ENCODE assay signal across 8 cellular contexts in the genomic region with DNA sequence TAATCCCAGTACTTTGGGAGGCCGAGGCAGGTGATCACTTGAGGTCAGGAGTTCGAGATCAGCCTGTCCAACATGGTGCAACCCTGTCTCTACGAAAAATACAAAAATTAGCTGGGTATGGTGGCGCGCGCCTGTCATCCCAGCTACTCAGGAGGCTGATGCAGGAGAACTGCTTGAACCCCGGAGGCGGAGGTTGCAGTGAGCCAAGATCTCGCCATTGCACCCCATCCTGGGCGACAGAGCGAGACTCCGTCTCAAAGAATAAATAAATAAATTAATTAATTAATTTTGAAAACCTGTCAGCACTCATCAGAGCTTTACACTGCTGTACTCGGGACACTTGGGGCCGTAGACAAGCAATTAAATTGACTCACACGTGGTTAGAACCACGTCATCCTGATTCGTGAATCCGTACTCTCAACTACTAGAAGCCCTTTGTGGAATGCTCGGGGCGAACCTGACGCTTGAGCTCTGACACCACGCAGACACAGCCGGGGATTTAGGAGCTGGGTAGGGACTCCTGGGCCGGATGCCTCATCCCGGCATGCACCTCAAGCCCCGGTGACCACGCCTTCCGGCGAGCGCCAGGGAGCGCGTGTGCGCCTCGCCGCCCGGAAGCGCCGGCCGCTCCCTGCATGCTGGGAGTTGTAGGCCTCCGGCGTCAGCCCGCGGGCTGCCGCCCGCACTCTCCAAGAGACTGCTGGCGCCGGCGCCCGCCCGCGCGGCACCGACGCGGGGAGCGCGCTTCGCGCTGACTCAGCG. TPM values are rescaled to one million over a fixed set of nuclear protein-coding genes. Genes with fewer than 3 reads are reported as not detected.
A peak's percentile ranks its signal among the peaks of the same experiment; 100 is the strongest.
DNase-seq lines count a peak whose midpoint lies in the region; ATAC-seq and TF ChIP-seq lines count a peak whose summit lies in the region.

Gene XPOT, plus strand, starts transcription at position 685 of the 762 bp plus-strand sequence. CDS start 5,644 bp downstream, outside the sequence.

- no peaks in the 10 kb centered on the region for H3K9me3 ChIP-seq in DND-41 (ENCODE audit: insufficient read depth, low read length, severe bottlenecking)
- H3K9me3 ChIP-seq in KOPT-K1 (ENCODE audit: insufficient read depth, low read length, poor library complexity, severe bottlenecking) = no peaks in the 10 kb centered on the region
- H3K9me3 ChIP-seq in Peyer's patch = no peaks in the 10 kb centered on the region
- no peaks in the 10 kb centered on the region for H3K9me3 ChIP-seq in esophagus squamous epithelium

- peak within 1 kb of the TSS; percentile 99 for H3K27ac Mint-ChIP-seq in stimulated activated effector memory CD8-positive, alpha-beta T cell treated with anti-CD3 and anti-CD28 coated beads, Interleukin-12 subunit alpha, Interleukin-12 subunit beta, amount 100 ng/mL, for 72 hours

- H3K27me3 ChIP-seq in DND-41 (ENCODE audit: insufficient read depth, low read length, poor library complexity) = no peaks in the 10 kb centered on the region
- no peaks in the 10 kb centered on the region for H3K27me3 ChIP-seq in Peyer's patch
- H3K27me3 ChIP-seq in esophagus squamous epithelium = no peaks in the 10 kb centered on the region

- peaks cover 41% of the 10 kb centered on the region for H3K36me3 Mint-ChIP-seq in stimulated activated effector memory CD8-positive, alpha-beta T cell treated with anti-CD3 and anti-CD28 coated beads, Interleukin-12 subunit alpha, Interleukin-12 subunit beta, amount 100 ng/mL, for 72 hours

- ATAC-seq in DND-41 (ENCODE audit: insufficient read depth, low read depth) (peak; percentile 88), GM21825 (IDR thresholded peaks at IDR 0.05; ENCODE audit: unreplicated experiment) (peak; percentile 95)
- peak; percentile 96 for ATAC-seq in stimulated activated effector memory CD8-positive, alpha-beta T cell treated with anti-CD3 and anti-CD28 coated beads, Interleukin-12 subunit alpha, Interleukin-12 subunit beta, amount 100 ng/mL, for 72 hours

- H3K27ac ChIP-seq in DND-41 (ENCODE audit: low read length) (peak within 1 kb of the TSS; percentile 99), KOPT-K1 (ENCODE audit: low read depth, low read length, poor library complexity, severe bottlenecking) (peak within 1 kb of the TSS; percentile 92), Peyer's patch (peak within 1 kb of the TSS; percentile 88 to 98 (median 97)), esophagus squamous epithelium (peak within 1 kb of the TSS; percentile 90 to 98 (median 97))

- peak within 1 kb of the TSS; percentile 82 for H2AFZ ChIP-seq in DND-41 (ENCODE audit: low read depth, low read length)

- DNase-seq in DND-41 (peak; percentile 96), Peyer's patch (peak; percentile 86 to 96 (median 96)), activated T-helper 1 cell treated with Interleukin-2 at 50 U/mL for 16 hours (ENCODE audit: low read depth) (peak; percentile 90), esophagus squamous epithelium (lab: John Stamatoyannopoulos, UW) (peak; percentile 68), myocyte (ENCODE audit: low read depth) (peak; percentile 98)
- peak; percentile 75 to 92 for DNase-seq in stimulated activated effector memory CD8-positive, alpha-beta T cell treated with anti-CD3 and anti-CD28 coated beads, Interleukin-12 subunit alpha, Interleukin-12 subunit beta, amount 100 ng/mL, for 72 hours (ENCODE audit: low spot score in 2 of 2)

- 14 to 21% methylated on average over 20 to 43 of the region's 60 CpGs for WGBS in esophagus squamous epithelium, 2 donors

- H3K4me1 ChIP-seq in DND-41 (ENCODE audit: insufficient read depth, low read length) (peaks cover 40% of the 10 kb centered on the region), Peyer's patch (peaks cover 0 to 7% (median 5%) of the 10 kb centered on the region in 4 donors), esophagus squamous epithelium (peaks cover 8 to 35% (median 10%) of the 10 kb centered on the region in 3 donors)

- H3K4me3 Mint-ChIP-seq in stimulated activated effector memory CD8-positive, alpha-beta T cell treated with anti-CD3 and anti-CD28 coated beads, Interleukin-12 subunit alpha, Interleukin-12 subunit beta, amount 100 ng/mL, for 72 hours = peak within 1 kb of the TSS; percentile 96

- peak within 1 kb of the TSS; percentile 62 for H3K4me2 ChIP-seq in DND-41 (ENCODE audit: insufficient read depth, low read length)

- H3K36me3 ChIP-seq in DND-41 (ENCODE audit: insufficient read depth, low read length) (peaks cover 12% of the 10 kb centered on the region), KOPT-K1 (ENCODE audit: insufficient read depth, low read length) (peaks cover 7% of the 10 kb centered on the region; the same call in 1 of the 2 replicates), Peyer's patch (no peaks in the 10 kb centered on the region), esophagus squamous epithelium (no peaks in the 10 kb centered on the region)

- intact Hi-C loops in esophagus squamous epithelium (cut with DNase I) = no loop called here

- peak in 1 of 2 donors; percentile 29 for TF ChIP-seq POLR2A in Peyer's patch (IDR thresholded peaks at IDR 0.05)
- peak in 1 of 4 donors; percentile 34 for TF ChIP-seq POLR2A in esophagus squamous epithelium (IDR thresholded peaks at IDR 0.05)

- no peaks in the 10 kb centered on the region for H3K9me3 Mint-ChIP-seq in stimulated activated effector memory CD8-positive, alpha-beta T cell treated with anti-CD3 and anti-CD28 coated beads, Interleukin-12 subunit alpha, Interleukin-12 subunit beta, amount 100 ng/mL, for 72 hours

- H3K4me1 Mint-ChIP-seq in stimulated activated effector memory CD8-positive, alpha-beta T cell treated with anti-CD3 and anti-CD28 coated beads, Interleukin-12 subunit alpha, Interleukin-12 subunit beta, amount 100 ng/mL, for 72 hours = peaks cover 25% of the 10 kb centered on the region

- H3K9ac ChIP-seq in DND-41 (ENCODE audit: low read depth, low read length) = peak within 1 kb of the TSS; percentile 96

- H3K4me3 ChIP-seq in DND-41 (ENCODE audit: low read depth in 1 of 2, low read length in 2 of 2) = peak within 1 kb of the TSS; percentile 55 to 77
- H3K4me3 ChIP-seq in Peyer's patch = peak within 1 kb of the TSS; percentile 79 to 98 (median 90)
- H3K4me3 ChIP-seq in esophagus squamous epithelium = peak within 1 kb of the TSS; percentile 74 to 86 (median 82)

- H4K20me1 ChIP-seq in DND-41 (ENCODE audit: insufficient read depth, low read length) = peaks cover 7% of the 10 kb centered on the region; the same call in 1 of the 2 replicates

- TF ChIP-seq CTCF in DND-41 (IDR thresholded peaks at IDR 0.05; ENCODE audit: borderline replicate concordance, extremely low read depth, low read length, poor library complexity, severe bottlenecking) (no peak), Peyer's patch (IDR thresholded peaks at IDR 0.05) (no peak), esophagus squamous epithelium (IDR thresholded peaks at IDR 0.05) (peak in 1 of 6 experiments; percentile 33)

- peaks cover 45% of the 10 kb centered on the region for H3K79me2 ChIP-seq in DND-41 (ENCODE audit: insufficient read depth, low read length)

RNA-seq across cellular contexts. Expression of gene XPOT, which starts in this region (rescaled TPM):
- 10 to 100 TPM; 15.6 to 73.4 (median 24.8) TPM for total RNA-seq in Peyer's patch
- total RNA-seq in esophagus squamous epithelium = 10 to 100 TPM; 29.9 to 61.2 (median 38.0) TPM
- total RNA-seq in myocyte = 63.6 and 73.4 TPM in 2 replicates
- polyA plus RNA-seq in myocyte (2012) = 90.9 TPM

Comparison
In these comparisons a context has a peak if more than half of its experiments do, and no peak if none do; other contexts are left out.
1. Peak in every context shown above with its lines: DNase-seq, ATAC-seq, H3K4me3 ChIP-seq and H3K27ac ChIP-seq.